ENCODE assay signal across 12 cellular contexts in the genomic region with DNA sequence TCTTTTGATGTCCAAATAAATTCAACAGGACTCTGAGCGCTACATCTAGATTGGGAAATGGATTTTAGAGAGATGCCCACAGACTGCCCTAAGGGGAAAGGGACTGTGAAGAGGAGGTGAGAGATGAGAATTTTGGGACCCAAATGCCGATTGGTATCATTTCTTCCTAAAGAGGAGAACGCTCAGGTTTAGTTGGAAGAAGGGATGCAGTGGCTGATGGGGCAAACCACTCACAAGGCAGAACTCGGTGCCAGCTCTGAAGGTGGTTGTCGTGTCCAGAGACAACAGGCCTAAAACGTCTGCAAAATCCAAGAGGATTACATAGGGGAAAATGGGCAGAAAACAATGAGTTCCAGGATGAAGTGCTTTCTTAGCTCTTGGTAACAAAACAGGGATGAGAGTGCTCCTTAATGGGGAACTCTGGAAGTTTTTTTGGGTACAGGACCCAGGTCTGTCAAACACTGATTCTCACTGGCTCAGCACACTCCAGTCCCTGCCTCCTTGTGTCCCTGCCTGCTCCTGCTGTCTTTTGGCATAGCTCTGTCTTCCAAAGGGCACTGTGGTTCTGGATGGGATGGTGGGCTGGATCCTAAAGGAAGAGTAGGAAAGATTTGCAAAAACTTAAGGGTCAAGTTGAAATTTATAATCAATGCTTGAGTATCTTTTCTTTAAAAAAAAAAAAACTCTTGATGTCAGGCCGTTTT. TPM values are rescaled to one million over a fixed set of nuclear protein-coding genes. Genes with fewer than 3 reads are reported as not detected.
DNase-seq lines count a peak whose midpoint lies in the region; ATAC-seq and TF ChIP-seq lines count a peak whose summit lies in the region.
"Had no signal": no experiment of that assay in that cellular context is flagged by ENCODE, and none has a peak within 500 bp of the region (broad histone marks: within the 10 kb centered on the region; RNA-seq: fewer than 3 reads in every experiment).

No MANE protein-coding gene starts in this region.

- H3K27me3 ChIP-seq in left ventricle myocardium inferior (ENCODE audit: low read depth) (no peaks in the 10 kb centered on the region), body of pancreas (no peaks in the 10 kb centered on the region), upper lobe of left lung (no peaks in the 10 kb centered on the region)
- no peaks in the 10 kb centered on the region for H3K27me3 ChIP-seq in naive thymus-derived CD4-positive, alpha-beta T cell (ENCODE audit: control insufficient read depth in 2 of 2, insufficient read depth in 2 of 2, low read length in 2 of 2)

- WGBS in body of pancreas, 2 donors: 68 to 71% methylated on average over 7 of the region's 7 CpGs
- WGBS in upper lobe of left lung, 2 donors: 75 to 85% methylated on average over 7 of the region's 7 CpGs

- no peak for TF ChIP-seq POLR2A in body of pancreas (IDR thresholded peaks at IDR 0.05)
- no peak for TF ChIP-seq POLR2A in upper lobe of left lung (IDR thresholded peaks at IDR 0.05)

- H3K9me3 ChIP-seq in left ventricle myocardium inferior (replicated peaks) (no peaks in the 10 kb centered on the region), body of pancreas (no peaks in the 10 kb centered on the region), upper lobe of left lung (no peaks in the 10 kb centered on the region)
- no peaks in the 10 kb centered on the region for H3K9me3 ChIP-seq in naive thymus-derived CD4-positive, alpha-beta T cell (ENCODE audit: control insufficient read depth in 2 of 3, low read length in 3 of 3)

- peaks cover 6 to 67% (median 42%) of the 10 kb centered on the region in 5 donors for H3K36me3 Mint-ChIP-seq in naive thymus-derived CD4-positive, alpha-beta T cell

- peaks cover 39 to 79% (median 54%) of the 10 kb centered on the region in 7 donors for H3K4me1 Mint-ChIP-seq in naive thymus-derived CD4-positive, alpha-beta T cell

- ATAC-seq in body of pancreas (no peak), upper lobe of left lung (ENCODE audit: low FRiP score in 2 of 2) (no peak)
- ATAC-seq in naive thymus-derived CD4-positive, alpha-beta T cell: no peak
- ATAC-seq: left colon had no signal

- H3K27me3 Mint-ChIP-seq in naive thymus-derived CD4-positive, alpha-beta T cell: no peaks in the 10 kb centered on the region

- peak overlapping the region in 8 of 9 donors; percentile 18 to 98 (median 70) for H3K27ac Mint-ChIP-seq in naive thymus-derived CD4-positive, alpha-beta T cell

- H3K4me3 Mint-ChIP-seq in naive thymus-derived CD4-positive, alpha-beta T cell: peak overlapping the region in 5 of 10 donors; percentile 1 to 83 (median 59)

- TF ChIP-seq CTCF in left ventricle myocardium inferior (IDR thresholded peaks at IDR 0.05; ENCODE audit: borderline replicate concordance) (no peak), body of pancreas (IDR thresholded peaks at IDR 0.05) (no peak), upper lobe of left lung (IDR thresholded peaks at IDR 0.05) (no peak)

- intact Hi-C loops in left ventricle myocardium inferior (cut with micrococcal nuclease) (no loop called here), cardiac septum (cut with DNase I) (no loop called here), body of pancreas (cut with DNase I) (no loop called here)
- intact Hi-C loops in naive thymus-derived CD4-positive, alpha-beta T cell (cut with micrococcal nuclease): no loop called here

- DNase-seq in left ventricle myocardium inferior (no peak), cardiac septum (ENCODE audit: low spot score) (no peak), body of pancreas (no peak), upper lobe of left lung (no peak), NCI-H2171 treated with DMSO at 0.1 percent for 48 hours (lab: John Stamatoyannopoulos, UW) (no peak), dedifferentiated amniotic fluid mesenchymal stem cell (ENCODE audit: extremely low spot score) (no peak), C1 segment of cervical spinal cord (lab: John Stamatoyannopoulos, UW) (no peak)
- no peak for DNase-seq in naive thymus-derived CD4-positive, alpha-beta T cell
- DNase-seq: activated effector memory CD4-positive, alpha-beta T cell treated with Interleukin-2 at 50 U/mL for 16 hours; AML-193; left colon; NCI-H524 treated with DMSO at 0.1 percent for 48 hours had no signal

- CTCF ChIA-PET in naive thymus-derived CD4-positive, alpha-beta T cell (lab: Charles Lee): interaction anchor here (0.7 kb wide), 1 partner anchor 346 kb away, joined by 3 read pairs; no protein-coding TSS in a partner anchor

- TF ChIP-seq EP300 in upper lobe of left lung (IDR thresholded peaks at IDR 0.05): no peak

- H3K4me1 ChIP-seq in left ventricle myocardium inferior (peaks cover 97% of the 10 kb centered on the region), body of pancreas (peaks cover 48% of the 10 kb centered on the region), upper lobe of left lung (peaks cover 78 to 90% (median 82%) of the 10 kb centered on the region in 4 donors)
- peaks cover 11 to 43% of the 10 kb centered on the region in 2 donors for H3K4me1 ChIP-seq in naive thymus-derived CD4-positive, alpha-beta T cell (ENCODE audit: control insufficient read depth in 2 of 2, insufficient read depth in 2 of 2, low read length in 2 of 2)

- H3K36me3 ChIP-seq in left ventricle myocardium inferior (peaks cover 26% of the 10 kb centered on the region), body of pancreas (replicated peaks in 1 of 2; ENCODE audit: insufficient read depth in 1 of 2, low read depth in 2 of 2) (no peaks in the 10 kb centered on the region), upper lobe of left lung (peaks cover 7 to 93% (median 50%) of the 10 kb centered on the region in 4 donors)
- H3K36me3 ChIP-seq in naive thymus-derived CD4-positive, alpha-beta T cell (ENCODE audit: control insufficient read depth in 2 of 3, insufficient read depth in 3 of 3, low read length in 3 of 3): no peaks in the 10 kb centered on the region

- H3K4me3 ChIP-seq in left ventricle myocardium inferior (no peak overlapping the region), body of pancreas (no peak overlapping the region), upper lobe of left lung (no peak overlapping the region)
- no peak overlapping the region for H3K4me3 ChIP-seq in naive thymus-derived CD4-positive, alpha-beta T cell (ENCODE audit: low read length)

- POLR2A ChIA-PET in naive thymus-derived CD4-positive, alpha-beta T cell (lab: Charles Lee): no interaction called here

- H3K27ac ChIP-seq in left ventricle myocardium inferior (replicated peaks) (peak overlapping the region; percentile 33), body of pancreas (peak overlapping the region; percentile 55 to 79 (median 66)), upper lobe of left lung (peak overlapping the region; percentile 42 to 71 (median 61))
- H3K27ac ChIP-seq in naive thymus-derived CD4-positive, alpha-beta T cell (ENCODE audit: low read depth, low read length): no peak overlapping the region

- no peaks in the 10 kb centered on the region for H3K9me3 Mint-ChIP-seq in naive thymus-derived CD4-positive, alpha-beta T cell

RNA-seq across cellular contexts. Expression of gene NEDD9, which starts 29.0 kb away (rescaled TPM):
- total RNA-seq in left ventricle myocardium inferior (28.1 TPM), cardiac septum (14.1 TPM), body of pancreas (10 to 100 TPM; 22.8 to 58.3 TPM), upper lobe of left lung (100 to 1,000 TPM; 122 to 334 (median 173) TPM)
- 10 to 100 TPM; 29.4 to 62.9 (median 40.2) TPM for total RNA-seq in naive thymus-derived CD4-positive, alpha-beta T cell
- 10 to 100 TPM; 14.2 to 30.7 TPM for polyA plus RNA-seq in naive thymus-derived CD4-positive, alpha-beta T cell
